In the genomic region with DNA sequence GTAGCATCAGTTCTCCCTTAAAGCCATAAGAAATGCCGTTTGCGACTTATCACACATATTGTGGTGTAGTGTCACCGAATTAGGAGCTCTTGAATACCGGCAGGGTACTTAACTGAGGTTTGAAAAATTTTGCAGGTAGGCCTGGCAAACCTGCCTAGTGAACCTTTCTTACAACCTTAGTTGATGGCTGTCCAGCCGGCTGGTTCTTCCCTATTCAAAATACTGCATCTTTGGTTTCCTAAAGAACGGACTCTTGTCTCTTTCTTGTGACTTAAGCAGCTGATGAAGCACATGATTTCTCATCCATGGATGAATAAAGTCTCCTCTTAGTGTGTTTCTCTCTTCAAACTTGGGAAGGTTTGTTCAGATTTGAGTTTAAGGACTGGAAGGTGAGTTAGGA, we compare ENCODE assay signal across 9 cellular contexts. TPM values are rescaled to one million over a fixed set of nuclear protein-coding genes. Genes with fewer than 3 reads are reported as not detected.
DNase-seq lines count a peak whose midpoint lies in the region; ATAC-seq, FAIRE-seq and TF ChIP-seq lines count a peak whose summit lies in the region.
"Had no signal": no experiment of that assay in that cellular context is flagged by ENCODE, and none has a peak within 500 bp of the region (broad histone marks: within the 10 kb centered on the region; RNA-seq: fewer than 3 reads in every experiment).

No MANE protein-coding gene starts in this region.

- peak overlapping the region; percentile 96 for H3K4me3 Mint-ChIP-seq in T-helper 1 cell treated with Interleukin-12 subunit alpha and Interleukin-12 subunit beta and Interleukin-4 antibody, amounts not matched to agents 30 μg/mL and 1 μg/mL, for 36 hours
- peak overlapping the region; percentile 97 for H3K4me3 Mint-ChIP-seq in activated naive CD8-positive, alpha-beta T cell treated with anti-CD3 and anti-CD28 coated beads, Interleukin-2, amount 50 U/mL, for 24 hours

- no peaks in the 10 kb centered on the region for H3K27me3 ChIP-seq in kidney epithelial cell (ENCODE audit: control insufficient read depth, insufficient read depth, low read length)
- no peaks in the 10 kb centered on the region for H3K27me3 ChIP-seq in subcutaneous abdominal adipose tissue (ENCODE audit: control insufficient read depth in 5 of 5, insufficient read depth in 4 of 5, low read length in 5 of 5)
- H3K27me3 ChIP-seq in small intestine (ENCODE audit: control insufficient read depth in 2 of 2, insufficient read depth in 2 of 2, low read length in 2 of 2): no peaks in the 10 kb centered on the region

- no peak for TF ChIP-seq CTCF in kidney epithelial cell (IDR thresholded peaks at IDR 0.05; ENCODE audit: insufficient read depth, low read length, poor library complexity, severe bottlenecking)

- H3K36me3 Mint-ChIP-seq in T-helper 1 cell treated with Interleukin-12 subunit alpha and Interleukin-12 subunit beta and Interleukin-4 antibody, amounts not matched to agents 30 μg/mL and 1 μg/mL, for 36 hours (ENCODE audit: low read depth): peaks cover 9% of the 10 kb centered on the region
- peaks cover 42% of the 10 kb centered on the region for H3K36me3 Mint-ChIP-seq in activated naive CD8-positive, alpha-beta T cell treated with anti-CD3 and anti-CD28 coated beads, Interleukin-2, amount 50 U/mL, for 24 hours (ENCODE audit: low read depth)

- DNase-seq in T-helper 1 cell: no peak
- DNase-seq in activated naive CD8-positive, alpha-beta T cell treated with anti-CD3 and anti-CD28 coated beads, Interleukin-2, amount 50 U/mL, for 24 hours: no peak
- no peak for DNase-seq in kidney epithelial cell (ENCODE audit: low read depth)
- DNase-seq in small intestine: no peak

- no peak for ATAC-seq in activated naive CD8-positive, alpha-beta T cell treated with anti-CD3 and anti-CD28 coated beads, Interleukin-2, amount 50 U/mL, for 24 hours
- ATAC-seq in GM21576 (IDR thresholded peaks at IDR 0.05; ENCODE audit: unreplicated experiment) (no peak), GM21526 (IDR thresholded peaks at IDR 0.05; ENCODE audit: low FRiP score, unreplicated experiment) (no peak)

- peaks cover 1 to 62% (median 52%) of the 10 kb centered on the region in 5 donors for H3K4me1 ChIP-seq in subcutaneous abdominal adipose tissue (ENCODE audit: control insufficient read depth in 5 of 5, insufficient read depth in 5 of 5, low read length in 5 of 5)
- peaks cover 4 to 13% of the 10 kb centered on the region in 2 donors for H3K4me1 ChIP-seq in small intestine (ENCODE audit: control insufficient read depth in 2 of 2, insufficient read depth in 1 of 2, low read depth in 1 of 2, low read length in 1 of 2)

- no peaks in the 10 kb centered on the region for H3K27me3 Mint-ChIP-seq in T-helper 1 cell treated with Interleukin-12 subunit alpha and Interleukin-12 subunit beta and Interleukin-4 antibody, amounts not matched to agents 30 μg/mL and 1 μg/mL, for 36 hours (ENCODE audit: low read depth)
- H3K27me3 Mint-ChIP-seq in activated naive CD8-positive, alpha-beta T cell treated with anti-CD3 and anti-CD28 coated beads, Interleukin-2, amount 50 U/mL, for 24 hours: no peaks in the 10 kb centered on the region

- peaks cover 55% of the 10 kb centered on the region for H3K4me1 Mint-ChIP-seq in T-helper 1 cell treated with Interleukin-12 subunit alpha and Interleukin-12 subunit beta and Interleukin-4 antibody, amounts not matched to agents 30 μg/mL and 1 μg/mL, for 36 hours (ENCODE audit: low read depth)
- H3K4me1 Mint-ChIP-seq in activated naive CD8-positive, alpha-beta T cell treated with anti-CD3 and anti-CD28 coated beads, Interleukin-2, amount 50 U/mL, for 24 hours: peaks cover 68% of the 10 kb centered on the region

- H3K9ac ChIP-seq in subcutaneous abdominal adipose tissue (ENCODE audit: low read length in 5 of 5): peak overlapping the region; percentile 56 to 99 (median 97)

- H3K4me3 ChIP-seq in kidney epithelial cell (ENCODE audit: low read depth, low read length) (peak overlapping the region; percentile 92), subcutaneous abdominal adipose tissue (ENCODE audit: low read depth in 1 of 5, low read length in 5 of 5) (peak overlapping the region; percentile 90 to 94 (median 93)), small intestine (ENCODE audit: low read depth in 1 of 2, low read length in 2 of 2) (peak overlapping the region in 1 of 2 donors; percentile 94)

- H3K27ac ChIP-seq in subcutaneous abdominal adipose tissue (ENCODE audit: low read depth, low read length) (peak overlapping the region; percentile 99), small intestine (ENCODE audit: low read depth in 1 of 2, low read length in 1 of 2) (peak overlapping the region in 1 of 2 donors; percentile 5)

- H3K27ac Mint-ChIP-seq in T-helper 1 cell treated with Interleukin-12 subunit alpha and Interleukin-12 subunit beta and Interleukin-4 antibody, amounts not matched to agents 30 μg/mL and 1 μg/mL, for 36 hours: peak overlapping the region; percentile 15
- H3K27ac Mint-ChIP-seq in activated naive CD8-positive, alpha-beta T cell treated with anti-CD3 and anti-CD28 coated beads, Interleukin-2, amount 50 U/mL, for 24 hours: peak overlapping the region; percentile 90

- no peak for FAIRE-seq in small intestine (lab: Jason Lieb, UNC)
- FAIRE-seq: A204.1 had no signal

- WGBS in small intestine, 3 donors: 6 to 25% (median 10%) methylated on average over 6 of the region's 6 CpGs

- no peaks in the 10 kb centered on the region for H3K36me3 ChIP-seq in kidney epithelial cell (ENCODE audit: control insufficient read depth, insufficient read depth, low read length)
- no peaks in the 10 kb centered on the region for H3K36me3 ChIP-seq in subcutaneous abdominal adipose tissue (ENCODE audit: control insufficient read depth in 5 of 5, insufficient read depth in 5 of 5, low read length in 5 of 5)
- H3K36me3 ChIP-seq in small intestine (ENCODE audit: control insufficient read depth in 2 of 2, insufficient read depth in 2 of 2, low read length in 2 of 2): no peaks in the 10 kb centered on the region

- H3K9me3 ChIP-seq in subcutaneous abdominal adipose tissue (ENCODE audit: control insufficient read depth in 5 of 5, low read length in 5 of 5) (no peaks in the 10 kb centered on the region), small intestine (ENCODE audit: control insufficient read depth, low read depth) (no peaks in the 10 kb centered on the region)

- H3K9me3 Mint-ChIP-seq in T-helper 1 cell treated with Interleukin-12 subunit alpha and Interleukin-12 subunit beta and Interleukin-4 antibody, amounts not matched to agents 30 μg/mL and 1 μg/mL, for 36 hours: no peaks in the 10 kb centered on the region
- no peaks in the 10 kb centered on the region for H3K9me3 Mint-ChIP-seq in activated naive CD8-positive, alpha-beta T cell treated with anti-CD3 and anti-CD28 coated beads, Interleukin-2, amount 50 U/mL, for 24 hours

RNA-seq across cellular contexts. Expression of gene RAB7A, which starts 1.5 kb away (rescaled TPM):
- 111 and 114 TPM in 2 replicates for total RNA-seq in kidney epithelial cell
- polyA plus RNA-seq in small intestine: 100 to 1,000 TPM; 141 to 167 (median 162) TPM
